In the genomic region with DNA sequence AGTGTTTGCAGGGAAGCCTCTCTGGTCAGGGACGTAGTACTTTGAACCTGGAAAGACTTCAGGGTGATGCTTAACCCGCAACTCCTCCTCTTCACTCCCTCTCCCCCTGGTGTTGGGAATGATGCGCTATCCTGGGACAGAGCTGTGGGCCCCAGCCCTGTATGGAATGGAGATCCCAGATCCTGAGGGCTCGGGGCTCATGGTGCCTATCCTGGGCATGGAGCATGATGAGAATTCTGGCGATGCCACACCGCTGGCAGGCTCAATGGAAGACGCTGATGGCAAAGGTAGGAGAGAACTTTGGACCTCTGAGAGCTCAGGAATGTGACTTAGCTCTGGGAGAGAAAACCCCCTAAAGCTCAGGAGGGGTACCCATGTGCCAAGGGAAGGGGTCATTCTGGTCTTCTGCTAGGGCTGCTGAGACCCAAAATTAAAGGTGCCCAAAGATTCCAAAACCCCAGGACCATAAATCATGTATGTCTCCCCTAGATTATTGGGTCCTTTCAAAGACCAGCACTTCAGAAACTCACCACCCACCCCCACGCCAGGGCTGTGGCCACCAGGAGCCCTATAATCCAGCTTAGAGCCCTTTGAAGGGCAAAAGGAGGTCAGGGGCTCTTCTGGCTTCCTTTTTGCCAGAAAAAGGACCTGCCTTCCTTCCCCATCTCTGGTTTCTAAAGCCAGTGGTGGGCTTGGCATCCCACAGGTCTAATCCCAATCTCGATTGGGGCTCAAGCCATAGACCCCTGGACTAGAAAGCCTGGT, we compare ENCODE assay signal across 32 cellular contexts. TPM values are rescaled to one million over a fixed set of nuclear protein-coding genes. Genes with fewer than 3 reads are reported as not detected.
A peak's percentile ranks its signal among the peaks of the same experiment; 100 is the strongest.
DNase-seq lines count a peak whose midpoint lies in the region; ATAC-seq and TF ChIP-seq lines count a peak whose summit lies in the region.
"Had no signal": no experiment of that assay in that cellular context is flagged by ENCODE, and none has a peak within 500 bp of the region (broad histone marks: within the 10 kb centered on the region; RNA-seq: fewer than 3 reads in every experiment).

No MANE protein-coding gene starts in this region.

- no peaks in the 10 kb centered on the region for H3F3A ChIP-seq in SK-N-SH (replicated peaks; ENCODE audit: insufficient read depth)
- no peaks in the 10 kb centered on the region for H3F3A ChIP-seq in PC-3 (ENCODE audit: low read length, unreplicated experiment)
- H3F3A ChIP-seq in smooth muscle cell (ENCODE audit: low read depth), result no peaks in the 10 kb centered on the region

- H3K27ac ChIP-seq in SK-N-SH (ENCODE audit: low read depth in 2 of 2, low read length in 1 of 2), result no peak overlapping the region
- H3K27ac ChIP-seq in PC-3 (ENCODE audit: low read length), result no peak overlapping the region
- no peak overlapping the region for H3K27ac ChIP-seq in smooth muscle cell (ENCODE audit: low read depth)
- H3K27ac ChIP-seq: 22Rv1, ascending aorta, heart left ventricle, Peyer's patch, upper lobe of right lung had no signal

- H2AFZ ChIP-seq in SK-N-SH (ENCODE audit: low read depth) (no peak overlapping the region), PC-3 (ENCODE audit: low read length) (no peak overlapping the region), smooth muscle cell (ENCODE audit: low read depth) (no peak overlapping the region)

- H3K9ac ChIP-seq in SK-N-SH (no peak overlapping the region), PC-3 (ENCODE audit: low read length) (no peak overlapping the region), smooth muscle cell (ENCODE audit: low read depth) (no peak overlapping the region)

- no peaks in the 10 kb centered on the region for H3K27me3 ChIP-seq in SK-N-SH (ENCODE audit: insufficient read depth)
- no peaks in the 10 kb centered on the region for H3K27me3 ChIP-seq in PC-3 (ENCODE audit: low read length)
- no peaks in the 10 kb centered on the region for H3K27me3 ChIP-seq in smooth muscle cell (ENCODE audit: low read depth)
- H3K27me3 ChIP-seq: ascending aorta, Peyer's patch, upper lobe of right lung had no signal

- H3K4me2 ChIP-seq in SK-N-SH (no peak overlapping the region), PC-3 (ENCODE audit: low read length) (no peak overlapping the region), smooth muscle cell (no peak overlapping the region)

- H3K4me3 ChIP-seq in SK-N-SH (ENCODE audit: low read depth in 2 of 2, low read length in 1 of 2) (no peak overlapping the region), PC-3 (ENCODE audit: low read length) (no peak overlapping the region), fibroblast of mammary gland (ENCODE audit: control insufficient read depth, low read depth, low read length) (no peak overlapping the region), smooth muscle cell (no peak overlapping the region)
- H3K4me3 ChIP-seq: ascending aorta, heart left ventricle, Peyer's patch, upper lobe of right lung had no signal

- no peaks in the 10 kb centered on the region for H3K9me2 ChIP-seq in SK-N-SH
- H3K9me2 ChIP-seq in PC-3 (replicated peaks; ENCODE audit: low read length), result no peaks in the 10 kb centered on the region

- CTCF ChIA-PET in SK-N-SH (lab: Yijun Ruan, JAX), result interaction anchor here (0.8 to 1.6 kb wide), 5 partner anchors 12 to 176 kb away, joined by 3 to 4 read pairs (median 4); no protein-coding TSS in a partner anchor
- CTCF ChIA-PET in PC-3 (lab: Charles Lee), result interaction anchor here (0.7 to 1.0 kb wide), 2 partner anchors 72 to 384 kb away, joined by 3 to 5 read pairs; no protein-coding TSS in a partner anchor

- H3K79me2 ChIP-seq in SK-N-SH (ENCODE audit: insufficient read depth), result no peaks in the 10 kb centered on the region
- no peaks in the 10 kb centered on the region for H3K79me2 ChIP-seq in PC-3 (ENCODE audit: low read length)
- no peaks in the 10 kb centered on the region for H3K79me2 ChIP-seq in smooth muscle cell (ENCODE audit: low read depth)

- DNase-seq in SK-N-SH (peak; percentile 7), PC-3 (no peak), fibroblast of mammary gland (ENCODE audit: low read depth) (no peak), smooth muscle cell (lab: John Stamatoyannopoulos, UW; ENCODE audit: unreplicated experiment) (no peak), amygdala (lab: John Stamatoyannopoulos, UW) (no peak), NCI-H1092 treated with DMSO at 0.1 percent for 48 hours (lab: John Stamatoyannopoulos, UW) (no peak)
- DNase-seq: activated CD4-positive, alpha-beta T cell treated with anti-CD3 and anti-CD28 coated beads, Interleukin-2, amount 50 U/mL, for 4 hours; activated effector memory CD4-positive, alpha-beta T cell treated with Interleukin-2 at 50 U/mL for 16 hours; AML-193; CD8-positive, alpha-beta memory T cell; central memory CD4-positive, alpha-beta T cell; foreskin fibroblast; heart left ventricle; left colon; mammary epithelial cell; NCI-H2029; NCI-H526 treated with DMSO at 0.1 percent for 48 hours; Peyer's patch; SHP77 treated with DMSO at 0.1 percent for 48 hours; stimulated activated CD4-positive, alpha-beta T cell treated with anti-CD3 and anti-CD28 coated beads, Interleukin-4, amount 100 ng/mL, for 24 hours; SW 1271; T-helper 9 cell; upper lobe of right lung had no signal

- H4K20me1 ChIP-seq in SK-N-SH (ENCODE audit: insufficient read depth) (no peaks in the 10 kb centered on the region), PC-3 (ENCODE audit: low read length) (no peaks in the 10 kb centered on the region), smooth muscle cell (ENCODE audit: low read depth) (no peaks in the 10 kb centered on the region)

- WGBS in SK-N-SH (ENCODE audit: low lambda C conversion rate), result 85% methylated on average over 5 of the region's 9 CpGs
- WGBS in smooth muscle cell (ENCODE audit: low lambda C conversion rate), result 82% methylated on average over 9 of the region's 9 CpGs

- TF ChIP-seq EP300 in SK-N-SH (IDR thresholded peaks at IDR 0.05; ENCODE audit: borderline replicate concordance in 1 of 2, low read depth in 1 of 2, low read length in 1 of 2), result no peak

- H3K9me3 ChIP-seq in SK-N-SH (no peaks in the 10 kb centered on the region), PC-3 (ENCODE audit: low read length) (no peaks in the 10 kb centered on the region), smooth muscle cell (replicated peaks; ENCODE audit: low read depth) (no peaks in the 10 kb centered on the region)
- H3K9me3 ChIP-seq: ascending aorta, heart left ventricle, Peyer's patch, upper lobe of right lung had no signal

- TF ChIP-seq RAD21 in SK-N-SH (IDR thresholded peaks at IDR 0.05; ENCODE audit: low read length), result no peak

- intact Hi-C loops in PC-3 (cut with micrococcal nuclease), result no loop called here

- H3K4me1 ChIP-seq in SK-N-SH (ENCODE audit: control insufficient read depth in 1 of 2, insufficient read depth in 2 of 2, low read depth in 1 of 2, low read length in 1 of 2) (no peaks in the 10 kb centered on the region; a peak in 1 of 4 replicates), PC-3 (ENCODE audit: insufficient read depth, low read length) (peaks cover 6% of the 10 kb centered on the region), smooth muscle cell (ENCODE audit: low read depth) (no peaks in the 10 kb centered on the region)
- H3K4me1 ChIP-seq: ascending aorta, heart left ventricle, Peyer's patch, upper lobe of right lung had no signal

- POLR2A ChIA-PET in SK-N-SH (lab: Yijun Ruan, JAX) (no interaction called here), PC-3 (lab: Charles Lee; ENCODE audit: unreplicated experiment) (no interaction called here)

- ATAC-seq in SK-N-SH treated with all-trans-retinoic acid at 6 μM for 48 hours, result no peak
- ATAC-seq in PC-3, result no peak
- no peak for ATAC-seq in esophagus mucosa
- ATAC-seq: heart left ventricle; left colon; sciatic nerve; stimulated activated effector memory CD8-positive, alpha-beta T cell treated with anti-CD3 and anti-CD28 coated beads, Interleukin-12 subunit alpha, Interleukin-12 subunit beta, amount 100 ng/mL, for 72 hours; upper lobe of right lung had no signal

- no peak for TF ChIP-seq CTCF in SK-N-SH (IDR thresholded peaks at IDR 0.05)
- 0 out of 2 replicates have a peak, but pooled peaks have one; percentile 10 for TF ChIP-seq CTCF in PC-3 (conservative IDR thresholded peaks at IDR 0.05; ENCODE audit: low read depth, low read length)
- peak; percentile 7 for TF ChIP-seq CTCF in fibroblast of mammary gland (conservative IDR thresholded peaks at IDR 0.05; ENCODE audit: control insufficient read depth, insufficient read depth, low read depth, low read length)
- TF ChIP-seq CTCF in smooth muscle cell (IDR thresholded peaks at IDR 0.05; ENCODE audit: borderline replicate concordance, insufficient read depth, poor library complexity, severe bottlenecking), result peak; percentile 11

- no TSS peak for BruUV-seq in PC-3 (replicated peaks; lab: Mats Ljungman, UMichigan)

- H3K36me3 ChIP-seq in SK-N-SH (replicated peaks in 1 of 2; ENCODE audit: control insufficient read depth in 1 of 2, insufficient read depth in 2 of 2, low read length in 1 of 2), result no peaks in the 10 kb centered on the region
- H3K36me3 ChIP-seq in PC-3 (ENCODE audit: low read depth, low read length), result no peaks in the 10 kb centered on the region
- no peaks in the 10 kb centered on the region for H3K36me3 ChIP-seq in smooth muscle cell (ENCODE audit: low read depth)
- H3K36me3 ChIP-seq: ascending aorta, heart left ventricle, Peyer's patch, upper lobe of right lung had no signal

TF ChIP-seq in SK-N-SH, 30 proteins besides CTCF, POLR2A, EP300 and RAD21 (continues in another document):
- no peak for TF ChIP-seq FOSL2 (IDR thresholded peaks at IDR 0.05; ENCODE audit: borderline replicate concordance, low read depth)
- no peak for TF ChIP-seq RXRA (IDR thresholded peaks at IDR 0.05; ENCODE audit: borderline replicate concordance, low read depth)
- no peak for TF ChIP-seq RCOR1 (IDR thresholded peaks at IDR 0.05; ENCODE audit: low read length)

TF ChIP-seq in SK-N-SH treated with all-trans-retinoic acid at 6 μM for 48 hours, 23 proteins besides CTCF, POLR2A, EP300 and RAD21 (continues in another document):
- TF ChIP-seq BACH2 (CRISPR knock-in tag; IDR thresholded peaks at IDR 0.05; ENCODE audit: borderline replicate concordance) (no peak), ESRRG (CRISPR knock-in tag; IDR thresholded peaks at IDR 0.05) (no peak)

RNA-seq across cellular contexts. Expression of a gene that starts 52.5 kb away (rescaled TPM):
- polyA plus RNA-seq in SK-N-SH (2012; rRNA removed) (0.26 and 0.34 TPM in 2 replicates), smooth muscle cell (0.21 and 0.47 TPM in 2 replicates)
- polyA plus RNA-seq in SK-N-SH (2012; cell fraction: cytosol; rRNA removed), result 0.18 and 0.26 TPM in 2 replicates
- 0.34 and 0.45 TPM in 2 replicates for polyA plus RNA-seq in SK-N-SH (2012; cell fraction: nucleus; rRNA removed)
- total RNA-seq in PC-3 (2014; rRNA removed) (not detected in 2 replicates), smooth muscle cell (not detected in 2 replicates), esophagus mucosa (not detected)
- total RNA-seq: ascending aorta; CD8-positive, alpha-beta memory T cell; dermis microvascular lymphatic vessel endothelial cell; heart left ventricle; left colon; mammary epithelial cell; neural crest cell; Peyer's patch; progenitor cell of endocrine pancreas; sciatic nerve; upper lobe of right lung had no signal
- polyA plus RNA-seq: CD8-positive, alpha-beta memory T cell; heart left ventricle had no signal

RNA-seq across cellular contexts. Expression of a gene that starts 54.9 kb away (rescaled TPM):
- polyA plus RNA-seq in SK-N-SH (2012; rRNA removed) (4.4 and 4.9 TPM in 2 replicates), smooth muscle cell (1.2 and 1.5 TPM in 2 replicates)
- polyA plus RNA-seq in SK-N-SH (2012; cell fraction: cytosol; rRNA removed), result 5.8 and 6.8 TPM in 2 replicates
- polyA plus RNA-seq in SK-N-SH (2012; cell fraction: nucleus; rRNA removed), result 2.7 and 3.8 TPM in 2 replicates
- total RNA-seq in PC-3 (2014; rRNA removed) (not detected in 2 replicates), smooth muscle cell (0.85 TPM in 1 of 2 replicates, not detected in the other), esophagus mucosa (not detected)
- total RNA-seq: ascending aorta; CD8-positive, alpha-beta memory T cell; dermis microvascular lymphatic vessel endothelial cell; heart left ventricle; left colon; mammary epithelial cell; neural crest cell; Peyer's patch; progenitor cell of endocrine pancreas; sciatic nerve; upper lobe of right lung had no signal
- polyA plus RNA-seq: CD8-positive, alpha-beta memory T cell; heart left ventricle; mammary epithelial cell had no signal
